1 cellular context compared by ENCODE assay signal in the genomic region with DNA sequence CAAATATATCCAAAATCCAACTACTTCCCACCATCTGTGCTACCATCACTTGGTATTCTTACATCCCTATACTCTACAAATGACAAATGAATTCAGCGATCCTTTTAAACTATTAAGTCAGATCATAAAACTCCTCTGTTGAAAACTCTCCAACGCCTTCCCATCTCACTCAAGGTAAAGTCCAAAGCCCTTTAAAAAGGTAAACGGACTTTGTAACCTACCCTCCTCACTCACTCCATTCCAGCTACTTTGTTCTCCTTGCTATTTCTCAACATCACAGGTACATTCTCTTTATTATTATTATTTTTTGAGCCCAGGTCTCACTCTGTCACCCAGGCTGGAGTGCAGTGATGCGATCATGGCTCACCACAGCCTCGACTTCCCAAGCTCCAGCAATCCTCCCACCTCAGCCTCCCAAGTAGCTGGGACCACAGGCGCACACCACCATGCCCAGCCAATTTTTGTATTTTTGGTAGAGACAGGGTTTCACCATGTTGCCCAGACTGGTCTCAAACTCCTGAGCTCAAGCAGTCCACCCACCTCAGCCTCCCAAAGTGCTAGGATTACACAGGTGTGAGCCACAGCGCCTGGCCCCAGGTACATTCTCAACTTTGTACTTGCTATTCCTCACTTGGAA.
TF ChIP-seq lines count a peak whose summit lies in the region.
"Not testable (repeated sequence)": the region's sequence is repeated elsewhere in the genome, so short reads cannot be mapped to it uniquely, and the experiment has no call there.

No MANE protein-coding gene starts in this region.

TF ChIP-seq in HepG2, 621 proteins besides CTCF, POLR2A, EP300 and RAD21 (continues in another document):
- TF ChIP-seq POGZ (CRISPR knock-in tag; IDR thresholded peaks at IDR 0.05) (0 out of 2 replicates have a peak, but pooled peaks have one; percentile 27), TEAD3 (CRISPR knock-in tag; optimal IDR thresholded peaks at IDR 0.05; ENCODE audit: borderline replicate concordance) (peak; percentile 67), ZEB1 (IDR thresholded peaks at IDR 0.05; ENCODE audit: insufficient replicate concordance, low read depth) (peak; percentile 71), SETDB1 (CRISPR knock-in tag; IDR thresholded peaks at IDR 0.05; ENCODE audit: borderline replicate concordance) (peak; percentile 21; the same call in 1 of the 2 replicates), HNF4A (CRISPR knock-in tag; IDR thresholded peaks at IDR 0.05) (peak; percentile 78), FOXK2 (IDR thresholded peaks at IDR 0.05) (peak; percentile 37; the same call in 1 of the 2 replicates), ZNF709 (CRISPR knock-in tag; IDR thresholded peaks at IDR 0.05) (peak; percentile 49; the same call in 1 of the 2 replicates), ZNF431 (CRISPR knock-in tag; IDR thresholded peaks at IDR 0.05; ENCODE audit: borderline replicate concordance, low read depth) (peak; percentile 58; the same call in 1 of the 2 replicates), ZMYM4 (CRISPR knock-in tag; IDR thresholded peaks at IDR 0.05) (peak; percentile 19; the same call in 1 of the 2 replicates), MTA1 (CRISPR knock-in tag; IDR thresholded peaks at IDR 0.05; ENCODE audit: borderline replicate concordance) (peak; percentile 31; the same call in 1 of the 2 replicates), HOXA3 (CRISPR knock-in tag; IDR thresholded peaks at IDR 0.05) (peak; percentile 25; the same call in 1 of the 2 replicates), ZNF3 (CRISPR knock-in tag; IDR thresholded peaks at IDR 0.05) (0 out of 2 replicates have a peak, but pooled peaks have one; percentile 27), NCOR1 (IDR thresholded peaks at IDR 0.05; ENCODE audit: borderline replicate concordance, low read length) (0 out of 2 replicates have a peak, but pooled peaks have one; percentile 5), SOX13 (CRISPR knock-in tag; conservative IDR thresholded peaks at IDR 0.05 in 1 of 2, IDR thresholded peaks at IDR 0.05 in 1 of 2) (peak in 1 of 2 experiments; percentile 83; a peak in 1 of 4 replicates), ZNF460 (CRISPR knock-in tag; IDR thresholded peaks at IDR 0.05; ENCODE audit: borderline replicate concordance) (peak; percentile 57; the same call in 1 of the 2 replicates), ZMYM2 (CRISPR knock-in tag; IDR thresholded peaks at IDR 0.05) (0 out of 2 replicates have a peak, but pooled peaks have one; percentile 28), NR2C2 (CRISPR knock-in tag; IDR thresholded peaks at IDR 0.05; ENCODE audit: borderline replicate concordance) (0 out of 2 replicates have a peak, but pooled peaks have one; percentile 31), ZFP62 (CRISPR knock-in tag; IDR thresholded peaks at IDR 0.05) (peak; percentile 10; the same call in 1 of the 2 replicates)
- TF ChIP-seq, protein P1, sequence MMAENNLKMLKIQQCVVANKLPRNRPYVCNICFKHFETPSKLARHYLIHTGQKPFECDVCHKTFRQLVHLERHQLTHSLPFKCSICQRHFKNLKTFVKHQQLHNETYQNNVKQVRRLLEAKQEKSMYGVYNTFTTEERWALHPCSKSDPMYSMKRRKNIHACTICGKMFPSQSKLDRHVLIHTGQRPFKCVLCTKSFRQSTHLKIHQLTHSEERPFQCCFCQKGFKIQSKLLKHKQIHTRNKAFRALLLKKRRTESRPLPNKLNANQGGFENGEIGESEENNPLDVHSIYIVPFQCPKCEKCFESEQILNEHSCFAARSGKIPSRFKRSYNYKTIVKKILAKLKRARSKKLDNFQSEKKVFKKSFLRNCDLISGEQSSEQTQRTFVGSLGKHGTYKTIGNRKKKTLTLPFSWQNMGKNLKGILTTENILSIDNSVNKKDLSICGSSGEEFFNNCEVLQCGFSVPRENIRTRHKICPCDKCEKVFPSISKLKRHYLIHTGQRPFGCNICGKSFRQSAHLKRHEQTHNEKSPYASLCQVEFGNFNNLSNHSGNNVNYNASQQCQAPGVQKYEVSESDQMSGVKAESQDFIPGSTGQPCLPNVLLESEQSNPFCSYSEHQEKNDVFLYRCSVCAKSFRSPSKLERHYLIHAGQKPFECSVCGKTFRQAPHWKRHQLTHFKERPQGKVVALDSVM (CRISPR knock-in tag; IDR thresholded peaks at IDR 0.05): peak; percentile 64
- TF ChIP-seq, protein P2, sequence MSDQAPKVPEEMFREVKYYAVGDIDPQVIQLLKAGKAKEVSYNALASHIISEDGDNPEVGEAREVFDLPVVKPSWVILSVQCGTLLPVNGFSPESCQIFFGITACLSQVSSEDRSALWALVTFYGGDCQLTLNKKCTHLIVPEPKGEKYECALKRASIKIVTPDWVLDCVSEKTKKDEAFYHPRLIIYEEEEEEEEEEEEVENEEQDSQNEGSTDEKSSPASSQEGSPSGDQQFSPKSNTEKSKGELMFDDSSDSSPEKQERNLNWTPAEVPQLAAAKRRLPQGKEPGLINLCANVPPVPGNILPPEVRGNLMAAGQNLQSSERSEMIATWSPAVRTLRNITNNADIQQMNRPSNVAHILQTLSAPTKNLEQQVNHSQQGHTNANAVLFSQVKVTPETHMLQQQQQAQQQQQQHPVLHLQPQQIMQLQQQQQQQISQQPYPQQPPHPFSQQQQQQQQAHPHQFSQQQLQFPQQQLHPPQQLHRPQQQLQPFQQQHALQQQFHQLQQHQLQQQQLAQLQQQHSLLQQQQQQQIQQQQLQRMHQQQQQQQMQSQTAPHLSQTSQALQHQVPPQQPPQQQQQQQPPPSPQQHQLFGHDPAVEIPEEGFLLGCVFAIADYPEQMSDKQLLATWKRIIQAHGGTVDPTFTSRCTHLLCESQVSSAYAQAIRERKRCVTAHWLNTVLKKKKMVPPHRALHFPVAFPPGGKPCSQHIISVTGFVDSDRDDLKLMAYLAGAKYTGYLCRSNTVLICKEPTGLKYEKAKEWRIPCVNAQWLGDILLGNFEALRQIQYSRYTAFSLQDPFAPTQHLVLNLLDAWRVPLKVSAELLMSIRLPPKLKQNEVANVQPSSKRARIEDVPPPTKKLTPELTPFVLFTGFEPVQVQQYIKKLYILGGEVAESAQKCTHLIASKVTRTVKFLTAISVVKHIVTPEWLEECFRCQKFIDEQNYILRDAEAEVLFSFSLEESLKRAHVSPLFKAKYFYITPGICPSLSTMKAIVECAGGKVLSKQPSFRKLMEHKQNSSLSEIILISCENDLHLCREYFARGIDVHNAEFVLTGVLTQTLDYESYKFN (CRISPR knock-in tag; conservative IDR thresholded peaks at IDR 0.05): 0 out of 2 replicates have a peak, but pooled peaks have one; percentile 14
- TF ChIP-seq, protein P3, sequence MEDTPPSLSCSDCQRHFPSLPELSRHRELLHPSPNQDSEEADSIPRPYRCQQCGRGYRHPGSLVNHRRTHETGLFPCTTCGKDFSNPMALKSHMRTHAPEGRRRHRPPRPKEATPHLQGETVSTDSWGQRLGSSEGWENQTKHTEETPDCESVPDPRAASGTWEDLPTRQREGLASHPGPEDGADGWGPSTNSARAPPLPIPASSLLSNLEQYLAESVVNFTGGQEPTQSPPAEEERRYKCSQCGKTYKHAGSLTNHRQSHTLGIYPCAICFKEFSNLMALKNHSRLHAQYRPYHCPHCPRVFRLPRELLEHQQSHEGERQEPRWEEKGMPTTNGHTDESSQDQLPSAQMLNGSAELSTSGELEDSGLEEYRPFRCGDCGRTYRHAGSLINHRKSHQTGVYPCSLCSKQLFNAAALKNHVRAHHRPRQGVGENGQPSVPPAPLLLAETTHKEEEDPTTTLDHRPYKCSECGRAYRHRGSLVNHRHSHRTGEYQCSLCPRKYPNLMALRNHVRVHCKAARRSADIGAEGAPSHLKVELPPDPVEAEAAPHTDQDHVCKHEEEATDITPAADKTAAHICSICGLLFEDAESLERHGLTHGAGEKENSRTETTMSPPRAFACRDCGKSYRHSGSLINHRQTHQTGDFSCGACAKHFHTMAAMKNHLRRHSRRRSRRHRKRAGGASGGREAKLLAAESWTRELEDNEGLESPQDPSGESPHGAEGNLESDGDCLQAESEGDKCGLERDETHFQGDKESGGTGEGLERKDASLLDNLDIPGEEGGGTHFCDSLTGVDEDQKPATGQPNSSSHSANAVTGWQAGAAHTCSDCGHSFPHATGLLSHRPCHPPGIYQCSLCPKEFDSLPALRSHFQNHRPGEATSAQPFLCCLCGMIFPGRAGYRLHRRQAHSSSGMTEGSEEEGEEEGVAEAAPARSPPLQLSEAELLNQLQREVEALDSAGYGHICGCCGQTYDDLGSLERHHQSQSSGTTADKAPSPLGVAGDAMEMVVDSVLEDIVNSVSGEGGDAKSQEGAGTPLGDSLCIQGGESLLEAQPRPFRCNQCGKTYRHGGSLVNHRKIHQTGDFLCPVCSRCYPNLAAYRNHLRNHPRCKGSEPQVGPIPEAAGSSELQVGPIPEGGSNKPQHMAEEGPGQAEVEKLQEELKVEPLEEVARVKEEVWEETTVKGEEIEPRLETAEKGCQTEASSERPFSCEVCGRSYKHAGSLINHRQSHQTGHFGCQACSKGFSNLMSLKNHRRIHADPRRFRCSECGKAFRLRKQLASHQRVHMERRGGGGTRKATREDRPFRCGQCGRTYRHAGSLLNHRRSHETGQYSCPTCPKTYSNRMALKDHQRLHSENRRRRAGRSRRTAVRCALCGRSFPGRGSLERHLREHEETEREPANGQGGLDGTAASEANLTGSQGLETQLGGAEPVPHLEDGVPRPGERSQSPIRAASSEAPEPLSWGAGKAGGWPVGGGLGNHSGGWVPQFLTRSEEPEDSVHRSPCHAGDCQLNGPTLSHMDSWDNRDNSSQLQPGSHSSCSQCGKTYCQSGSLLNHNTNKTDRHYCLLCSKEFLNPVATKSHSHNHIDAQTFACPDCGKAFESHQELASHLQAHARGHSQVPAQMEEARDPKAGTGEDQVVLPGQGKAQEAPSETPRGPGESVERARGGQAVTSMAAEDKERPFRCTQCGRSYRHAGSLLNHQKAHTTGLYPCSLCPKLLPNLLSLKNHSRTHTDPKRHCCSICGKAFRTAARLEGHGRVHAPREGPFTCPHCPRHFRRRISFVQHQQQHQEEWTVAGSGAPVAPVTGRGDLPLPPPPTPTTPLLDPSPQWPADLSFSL (CRISPR knock-in tag; IDR thresholded peaks at IDR 0.05): peak; percentile 55; the same call in 1 of the 2 replicates
- TF ChIP-seq, protein P4, sequence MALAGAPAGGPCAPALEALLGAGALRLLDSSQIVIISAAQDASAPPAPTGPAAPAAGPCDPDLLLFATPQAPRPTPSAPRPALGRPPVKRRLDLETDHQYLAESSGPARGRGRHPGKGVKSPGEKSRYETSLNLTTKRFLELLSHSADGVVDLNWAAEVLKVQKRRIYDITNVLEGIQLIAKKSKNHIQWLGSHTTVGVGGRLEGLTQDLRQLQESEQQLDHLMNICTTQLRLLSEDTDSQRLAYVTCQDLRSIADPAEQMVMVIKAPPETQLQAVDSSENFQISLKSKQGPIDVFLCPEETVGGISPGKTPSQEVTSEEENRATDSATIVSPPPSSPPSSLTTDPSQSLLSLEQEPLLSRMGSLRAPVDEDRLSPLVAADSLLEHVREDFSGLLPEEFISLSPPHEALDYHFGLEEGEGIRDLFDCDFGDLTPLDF (CRISPR knock-in tag; IDR thresholded peaks at IDR 0.05): 0 out of 2 replicates have a peak, but pooled peaks have one; percentile 37
- TF ChIP-seq, protein P5, sequence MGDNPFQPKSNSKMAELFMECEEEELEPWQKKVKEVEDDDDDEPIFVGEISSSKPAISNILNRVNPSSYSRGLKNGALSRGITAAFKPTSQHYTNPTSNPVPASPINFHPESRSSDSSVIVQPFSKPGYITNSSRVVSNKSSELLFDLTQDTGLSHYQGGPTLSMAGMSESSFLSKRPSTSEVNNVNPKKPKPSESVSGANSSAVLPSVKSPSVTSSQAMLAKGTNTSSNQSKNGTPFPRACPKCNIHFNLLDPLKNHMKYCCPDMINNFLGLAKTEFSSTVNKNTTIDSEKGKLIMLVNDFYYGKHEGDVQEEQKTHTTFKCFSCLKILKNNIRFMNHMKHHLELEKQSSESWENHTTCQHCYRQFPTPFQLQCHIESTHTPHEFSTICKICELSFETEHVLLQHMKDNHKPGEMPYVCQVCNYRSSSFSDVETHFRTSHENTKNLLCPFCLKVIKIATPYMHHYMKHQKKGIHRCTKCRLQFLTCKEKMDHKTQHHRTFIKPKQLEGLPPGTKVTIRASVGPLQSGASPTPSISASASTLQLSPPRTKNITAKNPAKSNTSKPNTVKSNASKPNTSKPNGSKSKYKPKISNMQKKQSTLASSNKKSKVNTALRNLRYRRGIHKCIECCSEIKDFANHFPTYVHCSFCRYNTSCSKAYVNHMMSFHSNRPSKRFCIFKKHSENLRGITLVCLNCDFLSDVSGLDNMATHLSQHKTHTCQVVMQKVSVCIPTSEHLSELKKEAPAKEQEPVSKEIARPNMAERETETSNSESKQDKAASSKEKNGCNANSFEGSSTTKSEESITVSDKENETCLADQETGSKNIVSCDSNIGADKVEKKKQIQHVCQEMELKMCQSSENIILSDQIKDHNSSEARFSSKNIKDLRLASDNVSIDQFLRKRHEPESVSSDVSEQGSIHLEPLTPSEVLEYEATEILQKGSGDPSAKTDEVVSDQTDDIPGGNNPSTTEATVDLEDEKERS (CRISPR knock-in tag; IDR thresholded peaks at IDR 0.05): peak; percentile 74; the same call in 1 of the 2 replicates
- TF ChIP-seq, protein P6, sequence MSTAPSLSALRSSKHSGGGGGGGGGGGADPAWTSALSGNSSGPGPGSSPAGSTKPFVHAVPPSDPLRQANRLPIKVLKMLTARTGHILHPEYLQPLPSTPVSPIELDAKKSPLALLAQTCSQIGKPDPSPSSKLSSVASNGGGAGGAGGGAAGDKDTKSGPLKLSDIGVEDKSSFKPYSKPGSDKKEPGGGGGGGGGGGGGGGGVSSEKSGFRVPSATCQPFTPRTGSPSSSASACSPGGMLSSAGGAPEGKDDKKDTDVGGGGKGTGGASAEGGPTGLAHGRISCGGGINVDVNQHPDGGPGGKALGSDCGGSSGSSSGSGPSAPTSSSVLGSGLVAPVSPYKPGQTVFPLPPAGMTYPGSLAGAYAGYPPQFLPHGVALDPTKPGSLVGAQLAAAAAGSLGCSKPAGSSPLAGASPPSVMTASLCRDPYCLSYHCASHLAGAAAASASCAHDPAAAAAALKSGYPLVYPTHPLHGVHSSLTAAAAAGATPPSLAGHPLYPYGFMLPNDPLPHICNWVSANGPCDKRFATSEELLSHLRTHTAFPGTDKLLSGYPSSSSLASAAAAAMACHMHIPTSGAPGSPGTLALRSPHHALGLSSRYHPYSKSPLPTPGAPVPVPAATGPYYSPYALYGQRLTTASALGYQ (CRISPR knock-in tag; IDR thresholded peaks at IDR 0.05): 0 out of 2 replicates have a peak, but pooled peaks have one; percentile 12
- TF ChIP-seq, protein P7, sequence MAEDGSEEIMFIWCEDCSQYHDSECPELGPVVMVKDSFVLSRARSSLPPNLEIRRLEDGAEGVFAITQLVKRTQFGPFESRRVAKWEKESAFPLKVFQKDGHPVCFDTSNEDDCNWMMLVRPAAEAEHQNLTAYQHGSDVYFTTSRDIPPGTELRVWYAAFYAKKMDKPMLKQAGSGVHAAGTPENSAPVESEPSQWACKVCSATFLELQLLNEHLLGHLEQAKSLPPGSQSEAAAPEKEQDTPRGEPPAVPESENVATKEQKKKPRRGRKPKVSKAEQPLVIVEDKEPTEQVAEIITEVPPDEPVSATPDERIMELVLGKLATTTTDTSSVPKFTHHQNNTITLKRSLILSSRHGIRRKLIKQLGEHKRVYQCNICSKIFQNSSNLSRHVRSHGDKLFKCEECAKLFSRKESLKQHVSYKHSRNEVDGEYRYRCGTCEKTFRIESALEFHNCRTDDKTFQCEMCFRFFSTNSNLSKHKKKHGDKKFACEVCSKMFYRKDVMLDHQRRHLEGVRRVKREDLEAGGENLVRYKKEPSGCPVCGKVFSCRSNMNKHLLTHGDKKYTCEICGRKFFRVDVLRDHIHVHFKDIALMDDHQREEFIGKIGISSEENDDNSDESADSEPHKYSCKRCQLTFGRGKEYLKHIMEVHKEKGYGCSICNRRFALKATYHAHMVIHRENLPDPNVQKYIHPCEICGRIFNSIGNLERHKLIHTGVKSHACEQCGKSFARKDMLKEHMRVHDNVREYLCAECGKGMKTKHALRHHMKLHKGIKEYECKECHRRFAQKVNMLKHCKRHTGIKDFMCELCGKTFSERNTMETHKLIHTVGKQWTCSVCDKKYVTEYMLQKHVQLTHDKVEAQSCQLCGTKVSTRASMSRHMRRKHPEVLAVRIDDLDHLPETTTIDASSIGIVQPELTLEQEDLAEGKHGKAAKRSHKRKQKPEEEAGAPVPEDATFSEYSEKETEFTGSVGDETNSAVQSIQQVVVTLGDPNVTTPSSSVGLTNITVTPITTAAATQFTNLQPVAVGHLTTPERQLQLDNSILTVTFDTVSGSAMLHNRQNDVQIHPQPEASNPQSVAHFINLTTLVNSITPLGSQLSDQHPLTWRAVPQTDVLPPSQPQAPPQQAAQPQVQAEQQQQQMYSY (CRISPR knock-in tag; IDR thresholded peaks at IDR 0.05): 0 out of 2 replicates have a peak, but pooled peaks have one; percentile 8
- TF ChIP-seq SOX13 (IDR thresholded peaks at IDR 0.05): not testable (repeated sequence)
